8 cellular contexts compared by ENCODE assay signal in genomic region chr17:28317965-28318758, GRCh38. TPM values are rescaled to one million over a fixed set of nuclear protein-coding genes. Genes with fewer than 3 reads are reported as not detected.
DNase-seq lines count a peak whose midpoint lies in the region; ATAC-seq and TF ChIP-seq lines count a peak whose summit lies in the region.

No MANE protein-coding gene starts in this region.

- no peaks in the 10 kb centered on the region for H3K9me3 ChIP-seq in effector memory CD4-positive, alpha-beta T cell (ENCODE audit: control insufficient read depth, low read length)

- peak overlapping the region; percentile 88 for H3K4me3 Mint-ChIP-seq in nephron progenitor cell

- H3K36me3 Mint-ChIP-seq in nephron progenitor cell (ENCODE audit: low read depth) = peaks cover 28% of the 10 kb centered on the region

- DNase-seq in Daoy (ENCODE audit: low read depth) (peak; percentile 17), NCI-H69 (lab: John Stamatoyannopoulos, UW) (peak; percentile 61), nephron progenitor cell (peak; percentile 59), sciatic nerve (ENCODE audit: low spot score) (no peak), NCI-H226 (no peak), cerebellar nuclear complex (lab: John Stamatoyannopoulos, UW) (no peak)
- DNase-seq in effector memory CD4-positive, alpha-beta T cell = no peak

- H3K4me1 ChIP-seq in effector memory CD4-positive, alpha-beta T cell (ENCODE audit: control insufficient read depth, insufficient read depth, low read length, poor library complexity, severe bottlenecking) = peaks cover 17% of the 10 kb centered on the region

- H3K4me3 ChIP-seq in effector memory CD4-positive, alpha-beta T cell (ENCODE audit: insufficient read depth, low read depth, low read length, poor library complexity, severe bottlenecking) = peak overlapping the region; percentile 62

- H3K9me3 Mint-ChIP-seq in nephron progenitor cell = no peaks in the 10 kb centered on the region

- no peaks in the 10 kb centered on the region for H3K36me3 ChIP-seq in effector memory CD4-positive, alpha-beta T cell (ENCODE audit: control insufficient read depth, insufficient read depth, low read length)

- H3K27me3 Mint-ChIP-seq in nephron progenitor cell (ENCODE audit: low read depth, poor library complexity) = peaks cover 9% of the 10 kb centered on the region

- H3K27ac Mint-ChIP-seq in nephron progenitor cell = peak overlapping the region; percentile 85

- H3K27me3 ChIP-seq in effector memory CD4-positive, alpha-beta T cell (replicated peaks; ENCODE audit: control insufficient read depth, insufficient read depth, low read length, poor library complexity, severe bottlenecking) = no peaks in the 10 kb centered on the region

- no peak for TF ChIP-seq CTCF in nephron progenitor cell (IDR thresholded peaks at IDR 0.05)

- ATAC-seq in GM21528 (IDR thresholded peaks at IDR 0.05; ENCODE audit: low FRiP score, unreplicated experiment) (peak; percentile 5), sciatic nerve (no peak)

- peaks cover 60% of the 10 kb centered on the region for H3K4me1 Mint-ChIP-seq in nephron progenitor cell

- H3K27ac ChIP-seq in effector memory CD4-positive, alpha-beta T cell (ENCODE audit: insufficient read depth, low read length, poor library complexity, severe bottlenecking) = no peak overlapping the region

- intact Hi-C loops in sciatic nerve (cut with DNase I) = no loop called here

RNA-seq across cellular contexts. Expression of gene TMEM97, which starts 0.8 kb away (rescaled TPM):
- total RNA-seq in Daoy (2014; rRNA removed; shearing (Covaris generic)) = 42.2 and 45.9 TPM in 2 replicates
- 21.8 TPM for total RNA-seq in sciatic nerve

RNA-seq across cellular contexts. Expression of gene IFT20, which starts 17.1 kb away (rescaled TPM):
- total RNA-seq in Daoy (2014; rRNA removed; shearing (Covaris generic)) = 53.2 and 57.4 TPM in 2 replicates
- total RNA-seq in sciatic nerve = 36.3 TPM

RNA-seq across cellular contexts. Expression of gene TNFAIP1, which starts 17.4 kb away (rescaled TPM):
- 31.2 and 49.4 TPM in 2 replicates for total RNA-seq in Daoy (2014; rRNA removed; shearing (Covaris generic))
- 75.0 TPM for total RNA-seq in sciatic nerve

RNA-seq across cellular contexts. Expression of gene POLDIP2, which starts 39.2 kb away (rescaled TPM):
- total RNA-seq in Daoy (2014; rRNA removed; shearing (Covaris generic)) = 124 and 132 TPM in 2 replicates
- total RNA-seq in sciatic nerve = 30.0 TPM

RNA-seq across cellular contexts. Expression of gene SEBOX, which starts 46.8 kb away (rescaled TPM):
- total RNA-seq in Daoy (2014; rRNA removed; shearing (Covaris generic)) = not detected in 2 replicates
- total RNA-seq in sciatic nerve = not detected

Comparison
In these comparisons a context has a peak if more than half of its experiments do, and no peak if none do; other contexts are left out.
1. DNase-seq: peak in Daoy (single experiment), NCI-H69 (single experiment) and nephron progenitor cell (single experiment); none in effector memory CD4-positive, alpha-beta T cell (0 of 3), sciatic nerve (single experiment), NCI-H226 (single experiment) and cerebellar nuclear complex (0 of 2).